23 cellular contexts compared by ENCODE assay signal in genomic region chr1:7005762-7006161, GRCh38.
"Had no signal": no experiment of that assay in that cellular context is flagged by ENCODE, and none has a peak within 500 bp of the region (broad histone marks: within the 10 kb centered on the region; RNA-seq: fewer than 3 reads in every experiment).

No MANE protein-coding gene starts in this region.

- H3K9me3 Mint-ChIP-seq: dendritic cell treated with granulocyte-macrophage colony-stimulating factor and Interleukin-4, amounts not matched to agents 40 ng/mL and 50 ng/mL, for 4 days; effector memory CD8-positive, alpha-beta T cell had no signal

- FAIRE-seq: colon, endothelial cell of umbilical vein, frontal cortex, islet of Langerhans, kidney had no signal

- H3K27ac Mint-ChIP-seq: dendritic cell treated with granulocyte-macrophage colony-stimulating factor and Interleukin-4, amounts not matched to agents 40 ng/mL and 50 ng/mL, for 4 days; effector memory CD8-positive, alpha-beta T cell; naive thymus-derived CD4-positive, alpha-beta T cell had no signal

- H3K27me3 Mint-ChIP-seq: dendritic cell treated with granulocyte-macrophage colony-stimulating factor and Interleukin-4, amounts not matched to agents 40 ng/mL and 50 ng/mL, for 4 days had no signal

- H3K27ac ChIP-seq: esophagus muscularis mucosa, foreskin keratinocyte, gastroesophageal sphincter, heart left ventricle, hepatocyte, left lung, lower lobe of right lung had no signal

- H3K36me3 ChIP-seq: esophagus muscularis mucosa, gastroesophageal sphincter, heart left ventricle, left lung, lower lobe of right lung had no signal

- ATAC-seq: effector memory CD8-positive, alpha-beta T cell; foreskin keratinocyte; gastroesophageal sphincter; heart left ventricle; left colon; left lung; left ventricle myocardium superior; lower lobe of right lung; naive thymus-derived CD4-positive, alpha-beta T cell had no signal

- H3K27me3 ChIP-seq: foreskin keratinocyte, heart left ventricle, hepatocyte, left lung had no signal

- H3K79me2 ChIP-seq: hepatocyte had no signal

- H2AFZ ChIP-seq: hepatocyte had no signal

- H3K4me3 ChIP-seq: esophagus muscularis mucosa, gastroesophageal sphincter, heart left ventricle, hepatocyte, left lung, lower lobe of right lung had no signal

- H3K36me3 Mint-ChIP-seq: naive thymus-derived CD4-positive, alpha-beta T cell had no signal

- H3K9me3 ChIP-seq: esophagus muscularis mucosa, gastroesophageal sphincter, heart left ventricle, left lung, lower lobe of right lung had no signal

- H3K4me3 Mint-ChIP-seq: dendritic cell treated with granulocyte-macrophage colony-stimulating factor and Interleukin-4, amounts not matched to agents 40 ng/mL and 50 ng/mL, for 4 days; effector memory CD8-positive, alpha-beta T cell; naive thymus-derived CD4-positive, alpha-beta T cell had no signal

- H3K4me1 ChIP-seq: esophagus muscularis mucosa, gastroesophageal sphincter, heart left ventricle, left lung, lower lobe of right lung had no signal

- H3K4me2 ChIP-seq: hepatocyte had no signal

- DNase-seq: cortex of kidney; effector CD8-positive, alpha-beta T cell; effector memory CD8-positive, alpha-beta T cell; foreskin keratinocyte; heart left ventricle; hypothalamus; kidney; kidney glomerular epithelial cell; left colon; left lung; left ventricle myocardium superior; lower lobe of right lung; mesenchymal stem cell; midbrain; naive thymus-derived CD4-positive, alpha-beta T cell had no signal

- H3K4me1 Mint-ChIP-seq: naive thymus-derived CD4-positive, alpha-beta T cell had no signal
